6 cellular contexts compared by ENCODE assay signal in the genomic region with DNA sequence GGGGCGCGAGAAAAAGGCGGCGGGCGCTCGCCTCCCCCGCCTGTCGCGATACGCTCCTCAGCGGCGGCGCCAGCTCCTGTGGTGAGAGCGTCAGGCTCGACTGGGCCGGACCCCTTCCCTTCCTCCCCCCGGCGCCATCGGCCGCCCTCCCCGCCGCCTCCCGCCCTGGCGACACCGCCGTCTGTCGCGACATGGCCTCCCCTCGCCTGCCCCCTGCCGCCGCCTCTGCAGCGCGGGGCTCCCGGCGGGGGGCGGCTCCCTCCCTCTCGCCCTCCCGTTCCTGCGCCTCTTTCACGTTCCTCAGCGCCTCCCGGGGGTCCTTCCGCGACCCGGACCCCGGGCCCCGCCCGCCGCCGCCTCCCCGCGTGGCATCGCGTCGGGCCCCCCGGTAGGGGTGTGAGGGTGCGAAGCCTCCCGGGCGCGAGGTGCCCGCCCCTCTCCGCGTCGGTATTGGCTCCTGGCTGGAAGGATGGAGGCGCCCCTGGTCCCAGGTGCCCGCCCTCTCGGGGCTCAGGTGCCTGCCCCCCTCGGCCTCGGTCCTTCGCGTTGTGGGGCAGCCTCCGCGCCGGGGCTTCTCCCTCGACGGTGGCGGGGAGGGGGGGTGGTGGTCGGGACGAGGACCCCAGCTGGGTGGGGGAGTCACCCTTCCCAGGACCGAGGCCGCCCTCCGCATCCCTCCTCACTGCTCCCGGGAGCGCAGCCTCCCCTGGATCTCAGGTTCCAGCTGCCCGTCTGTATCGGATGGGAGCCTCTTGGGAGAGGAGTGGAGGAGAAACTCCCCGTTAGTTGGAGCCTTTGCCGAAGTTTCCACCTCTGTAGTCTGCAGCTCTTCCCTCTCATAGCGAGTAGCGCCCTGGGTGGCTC. TPM values are rescaled to one million over a fixed set of nuclear protein-coding genes. Genes with fewer than 3 reads are reported as not detected.
DNase-seq lines count a peak whose midpoint lies in the region; ATAC-seq and TF ChIP-seq lines count a peak whose summit lies in the region.

No MANE protein-coding gene starts in this region.

- TF ChIP-seq CTCF in body of pancreas (IDR thresholded peaks at IDR 0.05) (peak in 1 of 7 experiments; percentile 12), nephron (IDR thresholded peaks at IDR 0.05; ENCODE audit: unreplicated experiment in 3 of 3) (peak in 1 of 3 experiments; percentile 22)

- H3K36me3 ChIP-seq in body of pancreas (replicated peaks in 1 of 2; ENCODE audit: insufficient read depth in 1 of 2, low read depth in 2 of 2) = peaks cover 0 to 4% of the 10 kb centered on the region in 2 donors

- ATAC-seq in body of pancreas (no peak), HG03139 (IDR thresholded peaks at IDR 0.05; ENCODE audit: unreplicated experiment) (no peak)

- intact Hi-C loops in body of pancreas (cut with DNase I) = no loop called here

- TF ChIP-seq POLR2A in body of pancreas (IDR thresholded peaks at IDR 0.05) = no peak

- DNase-seq in NCI-H345 (lab: John Stamatoyannopoulos, UW) = peak; percentile 5
- DNase-seq in NCI-H345 treated with DMSO at 0.1 percent for 48 hours (lab: John Stamatoyannopoulos, UW; ENCODE audit: unreplicated experiment) = no peak
- peak in 2 of 4 donors; percentile 35 to 42 for DNase-seq in body of pancreas
- no peak for DNase-seq in HuH-7.5 (ENCODE audit: low spot score)

- peaks cover 39% of the 10 kb centered on the region for H3K4me1 Mint-ChIP-seq in nephron

- peak overlapping the region; percentile 95 to 99 for H3K4me3 ChIP-seq in body of pancreas

- H3K4me3 Mint-ChIP-seq in nephron = peak overlapping the region; percentile 85 to 93 (median 91)

- no peaks in the 10 kb centered on the region for H3K27me3 Mint-ChIP-seq in nephron (ENCODE audit: low read depth)

- peak overlapping the region; percentile 86 to 93 (median 89) for H3K27ac Mint-ChIP-seq in nephron

- H3K9me3 Mint-ChIP-seq in nephron = no peaks in the 10 kb centered on the region

- no peaks in the 10 kb centered on the region for H3K27me3 ChIP-seq in body of pancreas

- WGBS in body of pancreas, 2 donors = 3 to 4% methylated on average over 7 to 44 of the region's 90 CpGs

- peak overlapping the region; percentile 88 to 94 (median 92) for H3K27ac ChIP-seq in body of pancreas

- peaks cover 25% of the 10 kb centered on the region for H3K36me3 Mint-ChIP-seq in nephron (ENCODE audit: low read depth)

- peaks cover 55% of the 10 kb centered on the region for H3K4me1 ChIP-seq in body of pancreas

- H3K9me3 ChIP-seq in body of pancreas = no peaks in the 10 kb centered on the region

RNA-seq across cellular contexts. Expression of a gene that starts 0.6 kb away (rescaled TPM):
- 10 to 100 TPM; 22.4 to 51.4 TPM for total RNA-seq in body of pancreas

RNA-seq across cellular contexts. Expression of a gene that starts 21.4 kb away (rescaled TPM):
- 1 to 10 TPM; 4.0 to 9.6 TPM for total RNA-seq in body of pancreas

RNA-seq across cellular contexts. Expression of a gene that starts 22.6 kb away (rescaled TPM):
- total RNA-seq in body of pancreas = 10 to 100 TPM; 17.8 to 24.1 TPM

RNA-seq across cellular contexts. Expression of a gene that starts 22.7 kb away (rescaled TPM):
- total RNA-seq in body of pancreas = 10 to 100 TPM in 1 of 2 donors, 1 to 10 TPM in 1; 6.5 to 11.9 TPM

RNA-seq across cellular contexts. Expression of a gene that starts 34.8 kb away (rescaled TPM):
- 100 to 1,000 TPM in 1 of 2 donors, 10 to 100 TPM in 1; 57.3 to 126 TPM for total RNA-seq in body of pancreas
